In genomic region chr21:46144464-46145070, GRCh38 we compare ENCODE assay signal across 11 cellular contexts. TPM values are rescaled to one million over a fixed set of nuclear protein-coding genes. Genes with fewer than 3 reads are reported as not detected.
DNase-seq lines count a peak whose midpoint lies in the region; ATAC-seq and TF ChIP-seq lines count a peak whose summit lies in the region.
"Had no signal": no experiment of that assay in that cellular context is flagged by ENCODE, and none has a peak within 500 bp of the region (broad histone marks: within the 10 kb centered on the region; RNA-seq: fewer than 3 reads in every experiment).

No MANE protein-coding gene starts in this region.

- H3K27me3 Mint-ChIP-seq in CD4-positive, alpha-beta memory T cell: no peaks in the 10 kb centered on the region
- no peaks in the 10 kb centered on the region for H3K27me3 Mint-ChIP-seq in IgD-negative memory B cell
- peaks cover 8% of the 10 kb centered on the region for H3K27me3 Mint-ChIP-seq in central memory CD8-positive, alpha-beta T cell
- H3K27me3 Mint-ChIP-seq in MCF 10A (ENCODE audit: insufficient read depth, unreplicated experiment): peaks cover 13% of the 10 kb centered on the region

- H3K4me3 ChIP-seq in CD4-positive, alpha-beta memory T cell (ENCODE audit: low read length in 2 of 2): no peak overlapping the region
- H3K4me3 ChIP-seq in osteoblast (ENCODE audit: insufficient read depth, low read length): no peak overlapping the region

- TF ChIP-seq CTCF in osteoblast (IDR thresholded peaks at IDR 0.05; ENCODE audit: extremely low read depth, low read depth, low read length) (no peak), MCF 10A (IDR thresholded peaks at IDR 0.05; ENCODE audit: unreplicated experiment) (no peak)

- ATAC-seq in central memory CD8-positive, alpha-beta T cell (replicated peaks; ENCODE audit: extremely low read depth, poor library complexity, severe bottlenecking): no peak
- ATAC-seq in esophagus mucosa: no peak
- ATAC-seq in GM21786 (IDR thresholded peaks at IDR 0.05; ENCODE audit: unreplicated experiment): no peak

- no peak for DNase-seq in CD4-positive, alpha-beta memory T cell
- DNase-seq in central memory CD8-positive, alpha-beta T cell (ENCODE audit: low spot score in 2 of 2): no peak
- peak; percentile 81 for DNase-seq in osteoblast (ENCODE audit: insufficient read length, low spot score, missing footprints)
- DNase-seq in MCF 10A (ENCODE audit: unreplicated experiment): no peak
- DNase-seq: esophagus squamous epithelium, NCI-H524 treated with DMSO at 0.1 percent for 48 hours, SK-N-SH had no signal

- POLR2A ChIA-PET in CD4-positive, alpha-beta memory T cell (lab: Charles Lee; ENCODE audit: partially characterized antibody): interaction anchor here (1.3 to 2.0 kb wide), 4 partner anchors 9 to 356 kb away, joined by 4 to 5 read pairs (median 4); a partner anchor contains a TSS
- POLR2A ChIA-PET in MCF 10A (lab: Yijun Ruan, JAX): interaction anchor here (1.4 kb wide), 1 partner anchor 181 kb away, joined by 6 read pairs; no protein-coding TSS in a partner anchor

- no peaks in the 10 kb centered on the region for H3K79me2 ChIP-seq in osteoblast (ENCODE audit: insufficient read depth, low read length)

- peaks cover 5% of the 10 kb centered on the region for H3K4me1 ChIP-seq in CD4-positive, alpha-beta memory T cell (ENCODE audit: insufficient read depth, low read length)
- H3K4me1 ChIP-seq in osteoblast (ENCODE audit: insufficient read depth, low read length): peaks cover 4% of the 10 kb centered on the region

- peak overlapping the region in 3 of 8 donors; percentile 15 to 49 (median 38) for H3K4me3 Mint-ChIP-seq in CD4-positive, alpha-beta memory T cell
- peak overlapping the region in 3 of 4 donors; percentile 25 to 81 (median 45) for H3K4me3 Mint-ChIP-seq in IgD-negative memory B cell
- peak overlapping the region; percentile 75 for H3K4me3 Mint-ChIP-seq in central memory CD8-positive, alpha-beta T cell
- H3K4me3 Mint-ChIP-seq in MCF 10A (ENCODE audit: unreplicated experiment): no peak overlapping the region

- no peaks in the 10 kb centered on the region for H3K27me3 ChIP-seq in CD4-positive, alpha-beta memory T cell (ENCODE audit: insufficient read depth, low read length)
- H3K27me3 ChIP-seq in osteoblast (ENCODE audit: insufficient read depth, low read length): peaks cover 9% of the 10 kb centered on the region

- H3K4me1 Mint-ChIP-seq in CD4-positive, alpha-beta memory T cell: peaks cover 4 to 8% (median 5%) of the 10 kb centered on the region in 4 donors
- H3K4me1 Mint-ChIP-seq in IgD-negative memory B cell (peaks cover 6 to 9% (median 7%) of the 10 kb centered on the region in 3 donors), MCF 10A (ENCODE audit: insufficient read depth, unreplicated experiment) (peaks cover 7% of the 10 kb centered on the region)
- H3K4me1 Mint-ChIP-seq in central memory CD8-positive, alpha-beta T cell: peaks cover 8% of the 10 kb centered on the region

- H3K9me3 Mint-ChIP-seq in CD4-positive, alpha-beta memory T cell: no peaks in the 10 kb centered on the region
- no peaks in the 10 kb centered on the region for H3K9me3 Mint-ChIP-seq in IgD-negative memory B cell
- H3K9me3 Mint-ChIP-seq in central memory CD8-positive, alpha-beta T cell: no peaks in the 10 kb centered on the region
- no peaks in the 10 kb centered on the region for H3K9me3 Mint-ChIP-seq in MCF 10A (ENCODE audit: unreplicated experiment)

- H2AFZ ChIP-seq in osteoblast (ENCODE audit: low read length): no peak overlapping the region

- H3K4me2 ChIP-seq in osteoblast (ENCODE audit: insufficient read depth, low read length): no peak overlapping the region

- H3K36me3 Mint-ChIP-seq in CD4-positive, alpha-beta memory T cell: no peaks in the 10 kb centered on the region
- H3K36me3 Mint-ChIP-seq in IgD-negative memory B cell (no peaks in the 10 kb centered on the region), MCF 10A (ENCODE audit: insufficient read depth, unreplicated experiment) (no peaks in the 10 kb centered on the region)
- H3K36me3 Mint-ChIP-seq in central memory CD8-positive, alpha-beta T cell (ENCODE audit: insufficient read depth): peaks cover 4% of the 10 kb centered on the region

- no peaks in the 10 kb centered on the region for H4K20me1 ChIP-seq in osteoblast (ENCODE audit: insufficient read depth, low read length)

- H3K36me3 ChIP-seq in CD4-positive, alpha-beta memory T cell (ENCODE audit: insufficient read depth, low read length): no peaks in the 10 kb centered on the region
- no peaks in the 10 kb centered on the region for H3K36me3 ChIP-seq in osteoblast (ENCODE audit: insufficient read depth, low read length)
- H3K36me3 ChIP-seq: esophagus squamous epithelium had no signal

- H3K27ac ChIP-seq in CD4-positive, alpha-beta memory T cell (ENCODE audit: low read depth, low read length): no peak overlapping the region
- no peak overlapping the region for H3K27ac ChIP-seq in osteoblast (ENCODE audit: low read depth, low read length)

- no peaks in the 10 kb centered on the region for H3K9me3 ChIP-seq in CD4-positive, alpha-beta memory T cell (ENCODE audit: control insufficient read depth in 1 of 2, low read length in 2 of 2)
- no peaks in the 10 kb centered on the region for H3K9me3 ChIP-seq in osteoblast (ENCODE audit: low read depth, low read length)
- H3K9me3 ChIP-seq: esophagus squamous epithelium, SK-N-SH had no signal

- CTCF ChIA-PET in CD4-positive, alpha-beta memory T cell (lab: Charles Lee; ENCODE audit: partially characterized antibody): interaction anchor here (1.0 to 2.4 kb wide), 9 partner anchors 10 to 257 kb away, joined by 3 to 19 read pairs (median 5); partner anchors contain the start of genes FTCD, MCM3AP and YBEY
- CTCF ChIA-PET in MCF 10A (lab: Yijun Ruan, JAX): interaction anchor here (0.6 to 1.4 kb wide), 5 partner anchors 13 to 173 kb away, joined by 3 to 8 read pairs (median 3); no protein-coding TSS in a partner anchor

- peak overlapping the region in 4 of 7 donors; percentile 2 to 85 (median 60) for H3K27ac Mint-ChIP-seq in CD4-positive, alpha-beta memory T cell
- H3K27ac Mint-ChIP-seq in IgD-negative memory B cell (no peak overlapping the region), MCF 10A (ENCODE audit: low read depth, unreplicated experiment) (no peak overlapping the region)
- peak overlapping the region; percentile 90 for H3K27ac Mint-ChIP-seq in central memory CD8-positive, alpha-beta T cell (ENCODE audit: low read depth)

- intact Hi-C loops in CD4-positive, alpha-beta memory T cell (cut with micrococcal nuclease): no loop called here
- intact Hi-C loops in MCF 10A (cut with micrococcal nuclease): loop anchor here (5.0 kb wide), 1 partner anchor 172 kb away; no protein-coding TSS in a partner anchor

- no TSS peak for BruUV-seq in MCF 10A (replicated peaks; lab: Mats Ljungman, UMichigan)

RNA-seq across cellular contexts. Expression of gene FTCD, which starts 10.8 kb away (rescaled TPM):
- 1 to 10 TPM; 1.3 to 1.7 TPM for total RNA-seq in CD4-positive, alpha-beta memory T cell
- polyA plus RNA-seq in CD4-positive, alpha-beta memory T cell: not detected
- polyA plus RNA-seq in IgD-negative memory B cell: not detected
- total RNA-seq in osteoblast (0.29 and 0.36 TPM in 2 replicates), esophagus mucosa (0.36 TPM), MCF 10A (2022) (0.20 TPM in 1 of 2 replicates, not detected in the other)
- total RNA-seq: bronchial epithelial cell, esophagus squamous epithelium had no signal

RNA-seq across cellular contexts. Expression of gene SPATC1L, which starts 39.7 kb away (rescaled TPM):
- total RNA-seq in CD4-positive, alpha-beta memory T cell: 1 to 10 TPM; 6.9 TPM
- 1 to 10 TPM; 6.0 to 6.4 TPM for polyA plus RNA-seq in CD4-positive, alpha-beta memory T cell
- polyA plus RNA-seq in IgD-negative memory B cell: 15.0 TPM
- total RNA-seq in osteoblast (3.2 and 6.9 TPM in 2 replicates), esophagus mucosa (7.2 TPM), MCF 10A (2022) (10.5 and 11.3 TPM in 2 replicates)

RNA-seq across cellular contexts. Expression of gene COL6A2, which starts 46.7 kb away (rescaled TPM):
- total RNA-seq in CD4-positive, alpha-beta memory T cell: 10 to 100 TPM; 21.8 to 25.7 TPM
- 1 to 10 TPM in 1 of 2 donors, under 1 TPM in 1; 0.77 to 1.5 TPM for polyA plus RNA-seq in CD4-positive, alpha-beta memory T cell
- polyA plus RNA-seq in IgD-negative memory B cell: 0.14 TPM
- total RNA-seq in osteoblast (1,184 and 1,265 TPM in 2 replicates), esophagus mucosa (20.5 TPM), MCF 10A (2022) (0.61 and 1.9 TPM in 2 replicates)

Comparison
In these comparisons a context has a peak if more than half of its experiments do, and no peak if none do; other contexts are left out.
1. H3K27ac Mint-ChIP-seq: peak in CD4-positive, alpha-beta memory T cell (4 of 7) and central memory CD8-positive, alpha-beta T cell (single experiment); none in IgD-negative memory B cell (0 of 3) and MCF 10A (single experiment).
2. RNA of gene COL6A2, which starts 46.7 kb away (total RNA-seq): 1,184 to 1,265 TPM in osteoblast; 21.8 to 25.7 TPM in CD4-positive, alpha-beta memory T cell, 20.5 TPM in esophagus mucosa (single experiment) and 0.61 to 1.9 TPM in MCF 10A; every median in the first group is over 10 times any median in the second.